In the genomic region with DNA sequence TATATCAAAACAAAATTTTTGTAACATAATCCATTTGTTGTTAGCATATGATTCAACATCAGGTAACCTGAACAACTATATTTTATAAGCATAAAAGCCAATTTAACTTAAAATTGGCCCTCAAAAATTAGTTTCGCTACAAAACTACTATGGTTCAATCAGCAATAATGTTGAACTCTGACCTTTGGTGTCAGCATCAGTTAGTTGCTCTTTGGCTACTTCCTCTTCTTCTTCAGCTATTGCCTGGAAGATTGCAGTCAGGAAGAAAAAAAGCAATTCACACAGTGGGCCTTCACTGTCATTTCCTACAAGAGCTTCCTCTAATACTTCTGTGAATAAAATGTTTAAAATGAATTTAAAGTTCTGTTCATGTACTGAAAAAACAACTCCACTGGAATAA, we compare ENCODE assay signal across 1 cellular context.
A peak's percentile ranks its signal among the peaks of the same experiment; 100 is the strongest.
TF ChIP-seq lines count a peak whose summit lies in the region.

No MANE protein-coding gene starts in this region.

TF ChIP-seq in K562, 482 proteins besides CTCF, POLR2A, EP300 and RAD21 (continued from another document):
- TF ChIP-seq NR2C2 (CRISPR knock-in tag; IDR thresholded peaks at IDR 0.05), result no peak
- peak; percentile 24; the same call in 1 of the 2 replicates for TF ChIP-seq NR2C2 (tag; IDR thresholded peaks at IDR 0.05)
- TF ChIP-seq TOE1 (IDR thresholded peaks at IDR 0.05; ENCODE audit: borderline replicate concordance), result no peak
- no peak for TF ChIP-seq TOE1 (CRISPR knock-in tag; IDR thresholded peaks at IDR 0.05; ENCODE audit: borderline replicate concordance, low read depth)
- TF ChIP-seq HMG20B (CRISPR knock-in tag; IDR thresholded peaks at IDR 0.05), result no peak
- no peak for TF ChIP-seq CBFA2T2 (conservative IDR thresholded peaks at IDR 0.05)
- TF ChIP-seq ZNF561 (CRISPR knock-in tag; conservative IDR thresholded peaks at IDR 0.05), result no peak
- no peak for TF ChIP-seq SIRT6 (IDR thresholded peaks at IDR 0.05; ENCODE audit: low read depth, low read length)
